In the genomic region with DNA sequence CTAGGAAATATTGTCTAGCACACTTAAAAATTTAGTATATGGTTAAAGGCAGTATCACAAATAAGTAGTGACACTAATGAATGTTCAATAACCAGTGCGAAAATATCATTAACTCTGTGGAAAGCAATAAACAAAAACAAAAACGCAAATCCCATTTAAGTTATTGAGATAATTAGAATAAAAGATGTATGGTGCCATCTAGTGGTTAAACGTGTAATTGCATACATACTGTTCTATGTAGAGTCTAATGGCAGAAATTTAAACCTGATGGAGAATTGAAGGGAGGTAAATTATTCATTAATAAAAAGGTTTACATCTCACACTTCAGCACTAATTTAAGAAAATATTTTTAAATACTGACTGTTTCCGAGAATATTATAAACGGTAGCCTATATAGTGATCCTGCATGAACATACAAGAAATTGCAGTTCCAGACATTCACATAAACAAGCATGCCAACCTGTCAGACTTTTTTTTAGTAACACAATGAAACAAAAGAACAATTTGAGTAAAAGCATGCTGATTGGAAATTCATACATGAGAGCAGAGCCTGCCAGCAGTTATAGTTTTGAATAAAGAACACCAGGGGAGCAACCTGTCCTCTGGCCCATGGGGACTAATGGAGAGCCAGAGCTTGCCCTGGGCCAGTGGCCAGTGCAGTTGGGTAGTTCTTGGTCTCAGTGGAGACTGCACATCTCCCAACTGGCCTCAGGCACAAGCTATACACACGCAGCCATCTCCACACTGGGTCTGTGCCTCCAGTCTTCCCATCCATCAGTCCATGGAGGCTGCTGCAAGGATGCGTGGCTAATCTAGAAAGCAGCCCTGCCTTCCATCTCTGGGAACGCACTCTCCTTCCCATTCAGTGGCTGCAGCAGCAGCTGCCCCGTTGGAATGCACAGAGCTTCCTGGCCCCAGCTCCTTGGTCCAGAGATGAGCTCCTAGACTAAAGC, we compare ENCODE assay signal across 8 cellular contexts. TPM values are rescaled to one million over a fixed set of nuclear protein-coding genes. Genes with fewer than 3 reads are reported as not detected.
A peak's percentile ranks its signal among the peaks of the same experiment; 100 is the strongest.
DNase-seq lines count a peak whose midpoint lies in the region; ATAC-seq and TF ChIP-seq lines count a peak whose summit lies in the region.

No MANE protein-coding gene starts in this region.

- no peaks in the 10 kb centered on the region for H3K27me3 ChIP-seq in A673 (replicated peaks; ENCODE audit: insufficient read depth, low read depth, low read length, poor library complexity)
- H3K27me3 ChIP-seq in OCI-LY3 (ENCODE audit: low read depth, low read length) = no peaks in the 10 kb centered on the region

- intact Hi-C loops in A673 (cut with micrococcal nuclease; ENCODE audit: unreplicated experiment) = loop anchor here (1.0 to 10.0 kb wide), 4 partner anchors 117 to 899 kb away; no protein-coding TSS in a partner anchor
- intact Hi-C loops in lower leg skin (cut with DNase I; ENCODE audit: low total_unique reads) = loop anchor here (10.0 kb wide), 1 partner anchor 119 kb away; no protein-coding TSS in a partner anchor

- H3K4me3 Mint-ChIP-seq in memory B cell = no peak overlapping the region

- no peak for TF ChIP-seq POLR2A in lower leg skin (IDR thresholded peaks at IDR 0.05)

- H3K27ac Mint-ChIP-seq in memory B cell = no peak overlapping the region

- 35% methylated on average over 9 of the region's 9 CpGs for WGBS in lower leg skin, 2 donors

- H3K27me3 Mint-ChIP-seq in memory B cell = no peaks in the 10 kb centered on the region

- H3K4me2 ChIP-seq in OCI-LY3 (ENCODE audit: low read length) = no peak overlapping the region

- no peaks in the 10 kb centered on the region for H3K36me3 ChIP-seq in A673 (ENCODE audit: insufficient read depth, low read length, poor library complexity, severe bottlenecking)
- no peaks in the 10 kb centered on the region for H3K36me3 ChIP-seq in OCI-LY3 (replicated peaks; ENCODE audit: low read depth, low read length)

- no TSS peak for BruUV-seq in A673 (replicated peaks; lab: Mats Ljungman, UMichigan)

- peak; percentile 73 for DNase-seq in A673 (ENCODE audit: low spot score)
- peak; percentile 28 for DNase-seq in HuH-7 (ENCODE audit: low spot score)
- DNase-seq in dermis blood vessel endothelial cell = peak; percentile 87
- peak in 1 of 2 donors; percentile 58 for DNase-seq in memory B cell (ENCODE audit: low spot score in 2 of 2)
- no peak for DNase-seq in lower leg skin (ENCODE audit: low spot score in 2 of 2)

- H3K4me3 ChIP-seq in A673 (ENCODE audit: low read depth, low read length, poor library complexity, severe bottlenecking) = no peak overlapping the region
- no peak overlapping the region for H3K4me3 ChIP-seq in OCI-LY3 (ENCODE audit: low read length)
- H3K4me3 ChIP-seq in lower leg skin (ENCODE audit: low read depth, poor library complexity, severe bottlenecking) = no peak overlapping the region

- H3K79me2 ChIP-seq in OCI-LY3 (ENCODE audit: low read length) = no peaks in the 10 kb centered on the region

- POLR2A ChIA-PET in A673 (lab: Charles Lee; ENCODE audit: low non-redundant PET) = no interaction called here

- H3K27ac ChIP-seq in A673 (ENCODE audit: low read depth, low read length, poor library complexity, severe bottlenecking) (no peak overlapping the region), OCI-LY3 (ENCODE audit: low read length) (no peak overlapping the region)

- H3K9ac ChIP-seq in OCI-LY3 (ENCODE audit: low read length) = no peak overlapping the region

- no peaks in the 10 kb centered on the region for H3K9me3 ChIP-seq in A673 (ENCODE audit: low read depth, low read length, poor library complexity, severe bottlenecking)
- no peaks in the 10 kb centered on the region for H3K9me3 ChIP-seq in OCI-LY3 (ENCODE audit: insufficient read depth, low read length)

- ATAC-seq in memory B cell (ENCODE audit: low read depth) (peak; percentile 25), HG03025 (IDR thresholded peaks at IDR 0.05; ENCODE audit: low FRiP score, unreplicated experiment) (no peak)

- TF ChIP-seq CTCF in A673 (conservative IDR thresholded peaks at IDR 0.05; ENCODE audit: low read depth, low read length) = peak; percentile 79
- peak; percentile 16; the same call in 1 of the 2 replicates for TF ChIP-seq CTCF in GM12874 (IDR thresholded peaks at IDR 0.05; ENCODE audit: insufficient read depth, low read depth, low read length)
- peak; percentile 83 for TF ChIP-seq CTCF in OCI-LY3 (IDR thresholded peaks at IDR 0.05; ENCODE audit: low read depth, low read length)
- TF ChIP-seq CTCF in lower leg skin (IDR thresholded peaks at IDR 0.05) = peak in 1 of 3 donors; percentile 37

- no peaks in the 10 kb centered on the region for H3K9me3 Mint-ChIP-seq in memory B cell

- CTCF ChIA-PET in A673 (lab: Charles Lee) = no interaction called here

- no peak overlapping the region for H2AFZ ChIP-seq in OCI-LY3 (ENCODE audit: low read depth, low read length)

- H3K4me1 ChIP-seq in A673 (ENCODE audit: insufficient read depth, low read length, poor library complexity, severe bottlenecking) (no peaks in the 10 kb centered on the region), OCI-LY3 (ENCODE audit: low read length) (peaks cover 46% of the 10 kb centered on the region)

- no peaks in the 10 kb centered on the region for H3K36me3 Mint-ChIP-seq in memory B cell

- no peaks in the 10 kb centered on the region for H4K20me1 ChIP-seq in OCI-LY3 (ENCODE audit: insufficient read depth, low read length)

- peaks cover 12% of the 10 kb centered on the region for H3K4me1 Mint-ChIP-seq in memory B cell

RNA-seq across cellular contexts. Expression of gene GCG, which starts 28.0 kb away (rescaled TPM):
- total RNA-seq in A673 (2021) = not detected in 2 replicates
- total RNA-seq in dermis blood vessel endothelial cell = not detected in 2 replicates
- not detected for total RNA-seq in lower leg skin

RNA-seq across cellular contexts. Expression of gene DPP4, which starts 50.1 kb away (rescaled TPM):
- 0.80 and 1.4 TPM in 2 replicates for total RNA-seq in A673 (2021)
- 84.1 and 175 TPM in 2 replicates for total RNA-seq in dermis blood vessel endothelial cell
- 1 to 10 TPM; 3.2 to 6.4 (median 5.1) TPM for total RNA-seq in lower leg skin

Comparison
In these comparisons a context has a peak if more than half of its experiments do, and no peak if none do; other contexts are left out.
1. DNase-seq: peak in A673 (single experiment), HuH-7 (single experiment) and dermis blood vessel endothelial cell (single experiment); none in lower leg skin (0 of 2).
2. RNA of gene DPP4, which starts 50.1 kb away (total RNA-seq): 84.1 to 175 TPM in dermis blood vessel endothelial cell; 3.2 to 6.4 TPM in lower leg skin and 0.80 to 1.4 TPM in A673; every median in the first group is over 10 times any median in the second.